In genomic region chr6:157500022-157500421, GRCh38 we compare ENCODE assay signal across 22 cellular contexts.
"Had no signal": no experiment of that assay in that cellular context is flagged by ENCODE, and none has a peak within 500 bp of the region (broad histone marks: within the 10 kb centered on the region; RNA-seq: fewer than 3 reads in every experiment).

No MANE protein-coding gene starts in this region.

- H3K36me3 ChIP-seq: spleen, tibial artery, upper lobe of left lung, uterus had no signal

- H3K27ac ChIP-seq: hepatocyte, psoas muscle, spleen, tibial artery, upper lobe of left lung had no signal

- H3K4me1 ChIP-seq: psoas muscle, upper lobe of left lung, uterus had no signal

- H3K4me3 Mint-ChIP-seq: naive B cell, nephron had no signal

- H3K4me3 ChIP-seq: hepatocyte, lung, psoas muscle, spleen, tibial artery, upper lobe of left lung, uterus had no signal

- ATAC-seq: left cardiac atrium, left ventricle myocardium superior, psoas muscle, sciatic nerve had no signal

- H3K9me3 ChIP-seq: uterus had no signal

- H3K27me3 ChIP-seq: hepatocyte, spleen, tibial artery, upper lobe of left lung, uterus had no signal

- DNase-seq: dermis blood vessel endothelial cell; foreskin melanocyte; head of caudate nucleus; kidney; left cardiac atrium; left ventricle myocardium superior; mesendoderm; naive B cell; psoas muscle; retina; spleen; stimulated activated CD4-positive, alpha-beta T cell treated with anti-CD3 and anti-CD28 coated beads, Interleukin-15, amount 100 ng/mL, for 24 hours; stimulated activated CD4-positive, alpha-beta T cell treated with anti-CD3 and anti-CD28 coated beads, Interleukin-1b, Interleukin-23, amount 100 ng/mL, for 48 hours; stimulated activated CD4-positive, alpha-beta T cell treated with anti-CD3 and anti-CD28 coated beads, Interleukin-4, amount 100 ng/mL, for 24 hours; stimulated activated naive CD4-positive, alpha-beta T cell; tibial artery; upper lobe of left lung; uterus had no signal
